Comparison of ENCODE assay signal across 8 cellular contexts in genomic region chr6:110949679-110950285, GRCh38. TPM values are rescaled to one million over a fixed set of nuclear protein-coding genes. Genes with fewer than 3 reads are reported as not detected.
DNase-seq lines count a peak whose midpoint lies in the region; ATAC-seq and TF ChIP-seq lines count a peak whose summit lies in the region.

No MANE protein-coding gene starts in this region.

- TF ChIP-seq RAD21 in Ishikawa (IDR thresholded peaks at IDR 0.05; ENCODE audit: low read depth) (peak; percentile 58), liver (IDR thresholded peaks at IDR 0.05) (peak; percentile 78)

- no peak for TF ChIP-seq POLR2A in adrenal gland (IDR thresholded peaks at IDR 0.05)

- H3K4me1 Mint-ChIP-seq in CD14-positive monocyte: peaks cover 7% of the 10 kb centered on the region

- no peak overlapping the region for H3K4me3 Mint-ChIP-seq in CD14-positive monocyte

- TF ChIP-seq CTCF in CD14-positive monocyte (IDR thresholded peaks at IDR 0.05) (peak; percentile 79), adrenal gland (IDR thresholded peaks at IDR 0.05) (peak; percentile 34 to 86 (median 60)), liver (IDR thresholded peaks at IDR 0.05; ENCODE audit: low read depth, low read length, missing input control) (peak; percentile 55)

- no peaks in the 10 kb centered on the region for H3K36me3 Mint-ChIP-seq in CD14-positive monocyte

- H3K27ac Mint-ChIP-seq in CD14-positive monocyte: peak overlapping the region in 4 of 7 donors; percentile 10 to 46 (median 32)

- 27 to 34% (median 33%) methylated on average over 8 of the region's 8 CpGs for WGBS in adrenal gland, 4 donors
- WGBS in liver: 43% methylated on average over 8 of the region's 8 CpGs

- H3K4me3 ChIP-seq in adrenal gland: no peak overlapping the region
- H3K4me3 ChIP-seq in liver (ENCODE audit: low read depth in 1 of 3, low read length in 3 of 3): no peak overlapping the region

- no peaks in the 10 kb centered on the region for H3K36me3 ChIP-seq in adrenal gland (replicated peaks in 1 of 2)
- no peaks in the 10 kb centered on the region for H3K36me3 ChIP-seq in liver (ENCODE audit: control insufficient read depth in 4 of 4, insufficient read depth in 3 of 4, low read depth in 1 of 4, low read length in 3 of 4)

- H3K27me3 ChIP-seq in adrenal gland (no peaks in the 10 kb centered on the region), liver (ENCODE audit: control insufficient read depth in 4 of 4, insufficient read depth in 4 of 4, low read length in 3 of 4) (no peaks in the 10 kb centered on the region)

- H3K9me3 ChIP-seq in adrenal gland (replicated peaks in 1 of 3): no peaks in the 10 kb centered on the region
- H3K9me3 ChIP-seq in liver (ENCODE audit: control insufficient read depth in 4 of 4, low read length in 3 of 4): no peaks in the 10 kb centered on the region

- no peak for DNase-seq in CD14-positive monocyte (ENCODE audit: low spot score)
- no peak for DNase-seq in adrenal gland
- DNase-seq in activated naive CD4-positive, alpha-beta T cell (lab: John Stamatoyannopoulos, UW): no peak
- no peak for DNase-seq in COLO668 (lab: John Stamatoyannopoulos, UW; ENCODE audit: unreplicated experiment)

- H3K27ac ChIP-seq in adrenal gland (no peak overlapping the region), liver (ENCODE audit: low read depth in 1 of 2, low read length in 2 of 2) (no peak overlapping the region)

- H3K27me3 Mint-ChIP-seq in CD14-positive monocyte (ENCODE audit: low read depth in 3 of 3): peaks cover 0 to 2% (median 1%) of the 10 kb centered on the region in 3 donors

- intact Hi-C loops in CD14-positive monocyte (cut with micrococcal nuclease): loop anchor here in 1 of 2 donors (5.0 to 10.0 kb wide), 3 partner anchors 72 to 425 kb away; no protein-coding TSS in a partner anchor
- intact Hi-C loops in adrenal gland (cut with DNase I): loop anchor here (5.0 to 10.0 kb wide), 4 partner anchors 75 to 422 kb away; partner anchors contain the start of gene AMD1 (in 1 of the 2)

- TF ChIP-seq EP300 in Ishikawa (IDR thresholded peaks at IDR 0.05; ENCODE audit: borderline replicate concordance): no peak

- no peak for ATAC-seq in HG03025 (IDR thresholded peaks at IDR 0.05; ENCODE audit: low FRiP score, unreplicated experiment)
- ATAC-seq in HG02678 (IDR thresholded peaks at IDR 0.05; ENCODE audit: unreplicated experiment): no peak

- H3K4me1 ChIP-seq in adrenal gland (replicated peaks in 1 of 2) (no peaks in the 10 kb centered on the region), liver (ENCODE audit: control insufficient read depth in 4 of 4, insufficient read depth in 4 of 4, low read length in 3 of 4) (peaks cover 2 to 20% (median 20%) of the 10 kb centered on the region in 4 donors)

- no peak overlapping the region for H3K9ac ChIP-seq in liver (ENCODE audit: low read depth in 1 of 2, low read length in 2 of 2)

- H3K9me3 Mint-ChIP-seq in CD14-positive monocyte: no peaks in the 10 kb centered on the region

TF ChIP-seq in Ishikawa, 13 proteins besides CTCF, POLR2A, EP300 and RAD21 (continues in another document):
- TF ChIP-seq YY1 (IDR thresholded peaks at IDR 0.05; ENCODE audit: low read depth): no peak
- no peak for TF ChIP-seq EGR1 (IDR thresholded peaks at IDR 0.05)
- TF ChIP-seq CEBPB (IDR thresholded peaks at IDR 0.05): no peak
- no peak for TF ChIP-seq MAX (IDR thresholded peaks at IDR 0.05)
- no peak for TF ChIP-seq TCF12 (IDR thresholded peaks at IDR 0.05; ENCODE audit: low read depth)
- TF ChIP-seq FOXM1 (IDR thresholded peaks at IDR 0.05; ENCODE audit: borderline replicate concordance, low read depth): no peak
- no peak for TF ChIP-seq ZBTB7A (IDR thresholded peaks at IDR 0.05; ENCODE audit: low read depth)
- TF ChIP-seq TEAD4 (IDR thresholded peaks at IDR 0.05): no peak
- TF ChIP-seq USF1 (IDR thresholded peaks at IDR 0.05): no peak
- TF ChIP-seq TAF1 (IDR thresholded peaks at IDR 0.05; ENCODE audit: low read depth): no peak

TF ChIP-seq in liver, 16 proteins besides CTCF, POLR2A, EP300 and RAD21:
- TF ChIP-seq NR2F2 (IDR thresholded peaks at IDR 0.05) (no peak), HNF4A (conservative IDR thresholded peaks at IDR 0.05) (no peak), ZBTB33 (IDR thresholded peaks at IDR 0.05) (no peak), HNF4G (IDR thresholded peaks at IDR 0.05) (no peak), ATF3 (IDR thresholded peaks at IDR 0.05) (no peak), FOXA1 (IDR thresholded peaks at IDR 0.05) (no peak), YY1 (IDR thresholded peaks at IDR 0.05) (no peak), JUND (IDR thresholded peaks at IDR 0.05) (no peak), FOXA2 (IDR thresholded peaks at IDR 0.05) (no peak), REST (IDR thresholded peaks at IDR 0.05) (no peak), EGR1 (IDR thresholded peaks at IDR 0.05; ENCODE audit: low read depth in 2 of 2) (no peak), GABPA (IDR thresholded peaks at IDR 0.05 in 1 of 2, conservative IDR thresholded peaks at IDR 0.05 in 1 of 2) (no peak), SP1 (IDR thresholded peaks at IDR 0.05) (no peak), RXRA (IDR thresholded peaks at IDR 0.05) (no peak)

RNA-seq across cellular contexts. Expression of gene GTF3C6, which starts 8.7 kb away (rescaled TPM):
- polyA plus RNA-seq in CD14-positive monocyte: 10 to 100 TPM; 91.1 to 93.9 TPM
- total RNA-seq in adrenal gland: 10 to 100 TPM; 48.3 to 95.3 (median 69.1) TPM
- 100 to 1,000 TPM in 1 of 3 donors, 10 to 100 TPM in 2; 74.7 to 133 (median 87.2) TPM for polyA plus RNA-seq in adrenal gland
- 10 to 100 TPM; 16.3 to 20.4 TPM for total RNA-seq in liver
- polyA plus RNA-seq in liver: 10 to 100 TPM; 23.9 to 53.3 TPM

RNA-seq across cellular contexts. Expression of gene RPF2, which starts 32.1 kb away (rescaled TPM):
- polyA plus RNA-seq in CD14-positive monocyte (10 to 100 TPM; 11.7 to 13.1 TPM), adrenal gland (10 to 100 TPM; 33.1 to 63.3 (median 38.5) TPM), liver (10 to 100 TPM; 11.9 to 20.8 TPM)
- total RNA-seq in adrenal gland (10 to 100 TPM; 12.8 to 32.1 (median 25.0) TPM), liver (10 to 100 TPM in 1 of 2 donors, 1 to 10 TPM in 1; 7.2 to 13.1 TPM)
